18 cellular contexts compared by ENCODE assay signal in genomic region chr4:73814679-73815078, GRCh38. TPM values are rescaled to one million over a fixed set of nuclear protein-coding genes. Genes with fewer than 3 reads are reported as not detected.
"Had no signal": no experiment of that assay in that cellular context is flagged by ENCODE, and none has a peak within 500 bp of the region (broad histone marks: within the 10 kb centered on the region; RNA-seq: fewer than 3 reads in every experiment).

No MANE protein-coding gene starts in this region.

- H3K9me3 ChIP-seq: heart left ventricle, left ventricle myocardium inferior, thyroid gland, uterus had no signal

- H3K36me3 Mint-ChIP-seq: activated naive CD8-positive, alpha-beta T cell treated with anti-CD3 and anti-CD28 coated beads, Interleukin-2, amount 10 ng/mL, durations not matched to agents 7 days and 5 days had no signal

- H3K27me3 ChIP-seq: heart left ventricle, thyroid gland, uterus had no signal

- H3K4me1 ChIP-seq: left ventricle myocardium inferior, thyroid gland, uterus had no signal

- H3K4me1 Mint-ChIP-seq: activated naive CD8-positive, alpha-beta T cell treated with anti-CD3 and anti-CD28 coated beads, Interleukin-2, amount 10 ng/mL, durations not matched to agents 7 days and 5 days; endodermal cell had no signal

- H3K27ac Mint-ChIP-seq: activated naive CD8-positive, alpha-beta T cell treated with anti-CD3 and anti-CD28 coated beads, Interleukin-2, amount 10 ng/mL, durations not matched to agents 7 days and 5 days; endodermal cell had no signal

- DNase-seq: activated CD4-positive, alpha-beta T cell treated with anti-CD3 and anti-CD28 coated beads, Interleukin-2, amount 50 U/mL, for 48 hours; activated naive CD8-positive, alpha-beta T cell treated with anti-CD3 and anti-CD28 coated beads, Interleukin-2, amount 10 ng/mL, durations not matched to agents 7 days and 5 days; activated T-cell treated with anti-CD3 and anti-CD28 coated beads, Interleukin-2, amount 50 U/mL, for 48 hours; anterior cingulate cortex; endodermal cell; heart left ventricle; left ventricle myocardium inferior; mesendoderm; stimulated activated CD4-positive, alpha-beta T cell treated with anti-CD3 and anti-CD28 coated beads, Interleukin-15, amount 100 ng/mL, for 24 hours; stimulated activated CD4-positive, alpha-beta T cell treated with anti-CD3 and anti-CD28 coated beads, Interleukin-4, amount 100 ng/mL, for 4 hours; thyroid gland; uterus had no signal

- H3K36me3 ChIP-seq: heart left ventricle, left ventricle myocardium inferior, thyroid gland, uterus had no signal

- H3K4me3 ChIP-seq: heart left ventricle, left ventricle myocardium inferior, thyroid gland, uterus had no signal

- H3K27ac ChIP-seq: heart left ventricle, left ventricle myocardium inferior, thyroid gland, uterus had no signal

- H3K27me3 Mint-ChIP-seq: activated naive CD8-positive, alpha-beta T cell treated with anti-CD3 and anti-CD28 coated beads, Interleukin-2, amount 10 ng/mL, durations not matched to agents 7 days and 5 days had no signal

- H3K9me3 Mint-ChIP-seq: endodermal cell had no signal

- ATAC-seq: activated CD4-positive, CD25-positive, alpha-beta regulatory T cell treated with anti-CD3 and anti-CD28 coated beads, Interleukin-2, amount 50 U/mL, for 24 hours; heart left ventricle had no signal

- H3K4me3 Mint-ChIP-seq: activated naive CD8-positive, alpha-beta T cell treated with anti-CD3 and anti-CD28 coated beads, Interleukin-2, amount 10 ng/mL, durations not matched to agents 7 days and 5 days; endodermal cell; neural crest cell had no signal

RNA-seq across cellular contexts. Expression of gene CXCL6, which starts 21.8 kb away (rescaled TPM):
- total RNA-seq: activated naive CD8-positive, alpha-beta T cell treated with anti-CD3 and anti-CD28 coated beads, Interleukin-2, amount 10 ng/mL, durations not matched to agents 7 days and 5 days; chondrocyte; left ventricle myocardium inferior; neural crest cell; skeletal muscle tissue; T-helper 1 cell treated with Interleukin-12 subunit alpha and Interleukin-12 subunit beta and Interleukin-4 antibody, amounts not matched to agents 30 ng/mL and 1 ng/mL, for 36 hours; thyroid gland had no signal

RNA-seq across cellular contexts. Expression of gene PF4V1, which starts 38.4 kb away (rescaled TPM):
- total RNA-seq: activated naive CD8-positive, alpha-beta T cell treated with anti-CD3 and anti-CD28 coated beads, Interleukin-2, amount 10 ng/mL, durations not matched to agents 7 days and 5 days; chondrocyte; dermis microvascular lymphatic vessel endothelial cell; endodermal cell; left ventricle myocardium inferior; neural crest cell; skeletal muscle tissue; T-helper 1 cell treated with Interleukin-12 subunit alpha and Interleukin-12 subunit beta and Interleukin-4 antibody, amounts not matched to agents 30 ng/mL and 1 ng/mL, for 36 hours; thyroid gland; uterus had no signal
- polyA plus RNA-seq: heart left ventricle had no signal

RNA-seq across cellular contexts. Expression of gene CXCL1, which starts 54.5 kb away (rescaled TPM):
- total RNA-seq: activated naive CD8-positive, alpha-beta T cell treated with anti-CD3 and anti-CD28 coated beads, Interleukin-2, amount 10 ng/mL, durations not matched to agents 7 days and 5 days; neural crest cell; T-helper 1 cell treated with Interleukin-12 subunit alpha and Interleukin-12 subunit beta and Interleukin-4 antibody, amounts not matched to agents 30 ng/mL and 1 ng/mL, for 36 hours had no signal
